Comparison of ENCODE assay signal across 8 cellular contexts in the genomic region with DNA sequence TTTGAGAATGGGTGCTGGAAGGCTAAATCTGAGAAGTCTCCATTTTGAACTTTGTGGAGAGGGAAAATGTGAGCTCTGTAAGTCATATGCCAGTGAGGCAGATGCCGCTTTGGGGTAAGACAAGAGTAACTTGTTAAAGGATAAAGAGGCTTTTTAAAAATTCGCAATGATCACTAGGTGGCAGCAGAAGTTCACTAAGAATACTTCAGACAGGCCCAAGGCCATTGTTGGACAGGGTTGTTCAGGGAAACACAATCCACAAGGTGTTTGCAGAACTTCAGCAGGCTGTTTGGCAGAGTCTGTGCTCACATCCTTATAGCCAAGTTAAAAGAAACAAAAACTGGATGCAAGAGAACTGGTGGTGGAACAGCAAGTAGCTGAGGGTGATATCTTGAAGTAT. TPM values are rescaled to one million over a fixed set of nuclear protein-coding genes. Genes with fewer than 3 reads are reported as not detected.
DNase-seq lines count a peak whose midpoint lies in the region; ATAC-seq and TF ChIP-seq lines count a peak whose summit lies in the region.

No MANE protein-coding gene starts in this region.

- H3K9me3 ChIP-seq in MM.1S (replicated peaks; ENCODE audit: insufficient read depth, low read length): no peaks in the 10 kb centered on the region
- no peaks in the 10 kb centered on the region for H3K9me3 ChIP-seq in endodermal cell (ENCODE audit: control insufficient read depth, low read length)

- no peak overlapping the region for H3K56ac ChIP-seq in mesendoderm (ENCODE audit: low read length)

- no peak overlapping the region for H3K4me3 ChIP-seq in MM.1S (ENCODE audit: low read length)
- H3K4me3 ChIP-seq in endodermal cell (ENCODE audit: low read length): no peak overlapping the region
- H3K4me3 ChIP-seq in mesendoderm (ENCODE audit: low read length): no peak overlapping the region

- H3K4me2 ChIP-seq in MM.1S (ENCODE audit: low read depth, low read length) (no peak overlapping the region), mesendoderm (ENCODE audit: low read length) (no peak overlapping the region)

- no peaks in the 10 kb centered on the region for H4K20me1 ChIP-seq in MM.1S (ENCODE audit: insufficient read depth, low read length)

- no peak overlapping the region for H2BK5ac ChIP-seq in mesendoderm (ENCODE audit: low read length)

- no peaks in the 10 kb centered on the region for H3K79me1 ChIP-seq in mesendoderm (ENCODE audit: low read length)

- H3K27me3 ChIP-seq in MM.1S (replicated peaks; ENCODE audit: insufficient read depth, low read length): no peaks in the 10 kb centered on the region
- no peaks in the 10 kb centered on the region for H3K27me3 ChIP-seq in endodermal cell (ENCODE audit: control insufficient read depth, insufficient read depth, low read length, poor library complexity, severe bottlenecking)
- no peaks in the 10 kb centered on the region for H3K27me3 ChIP-seq in mesendoderm (ENCODE audit: insufficient read depth, low read length, poor library complexity)

- H3K36me3 Mint-ChIP-seq in endodermal cell (ENCODE audit: low read depth): no peaks in the 10 kb centered on the region

- H4K8ac ChIP-seq in mesendoderm (ENCODE audit: low read depth, low read length): no peak overlapping the region

- 0 to 35% methylated on average over 1 to 2 of the region's 2 CpGs for WGBS in endodermal cell (ENCODE audit: insufficient coverage in 1 of 2, insufficient read length in 1 of 2), 2 experiments
- WGBS in mesendoderm (ENCODE audit: extremely low coverage, insufficient coverage, low lambda C conversion rate): no CpG with 5 or more reads among the region's 2 CpGs

- H3K23ac ChIP-seq in mesendoderm (ENCODE audit: low read length): no peak overlapping the region

- H4K5ac ChIP-seq in mesendoderm (ENCODE audit: low read length): no peak overlapping the region

- no peaks in the 10 kb centered on the region for H3K4me1 ChIP-seq in MM.1S (ENCODE audit: low read length)
- H3K4me1 ChIP-seq in endodermal cell (ENCODE audit: control insufficient read depth, insufficient read depth, low read length): no peaks in the 10 kb centered on the region
- H3K4me1 ChIP-seq in mesendoderm (ENCODE audit: control insufficient read depth, low read depth, low read length): no peaks in the 10 kb centered on the region

- no peak overlapping the region for H3K4me3 Mint-ChIP-seq in endodermal cell

- ATAC-seq in GM18520 (IDR thresholded peaks at IDR 0.05; ENCODE audit: unreplicated experiment): no peak
- ATAC-seq in GM21717 (IDR thresholded peaks at IDR 0.05; ENCODE audit: unreplicated experiment): no peak

- no peak overlapping the region for H3K27ac Mint-ChIP-seq in endodermal cell

- H3K27ac ChIP-seq in MM.1S (ENCODE audit: low read length): no peak overlapping the region
- no peak overlapping the region for H3K27ac ChIP-seq in endodermal cell (ENCODE audit: low read depth, low read length)
- H3K27ac ChIP-seq in mesendoderm (ENCODE audit: low read depth, low read length): no peak overlapping the region

- H2BK15ac ChIP-seq in mesendoderm (replicated peaks; ENCODE audit: low read depth): no peak overlapping the region

- H2AFZ ChIP-seq in MM.1S (ENCODE audit: low read length): no peak overlapping the region

- no peaks in the 10 kb centered on the region for H3K9me3 Mint-ChIP-seq in endodermal cell

- no peak overlapping the region for H3K4ac ChIP-seq in mesendoderm (ENCODE audit: low read depth, low read length)

- H3K18ac ChIP-seq in mesendoderm (ENCODE audit: low read length): no peak overlapping the region

- peak; percentile 41 for DNase-seq in AG20443 (ENCODE audit: low spot score)
- peak; percentile 47 for DNase-seq in MM.1S
- DNase-seq in RPMI8226: peak; percentile 67
- DNase-seq in endodermal cell: peak; percentile 74
- DNase-seq in mesendoderm: peak; percentile 75

- H2BK120ac ChIP-seq in mesendoderm (ENCODE audit: low read depth, low read length): no peak overlapping the region

- H3K79me2 ChIP-seq in MM.1S (ENCODE audit: low read length) (no peaks in the 10 kb centered on the region), mesendoderm (ENCODE audit: control insufficient read depth, insufficient read depth, low read length) (no peaks in the 10 kb centered on the region)

- no peak overlapping the region for H3K9ac ChIP-seq in MM.1S (ENCODE audit: low read length)
- H3K9ac ChIP-seq in endodermal cell (ENCODE audit: extremely low read depth, low read length, poor library complexity, severe bottlenecking): no peak overlapping the region
- H3K9ac ChIP-seq in mesendoderm (ENCODE audit: low read length): no peak overlapping the region

- H3K9me2 ChIP-seq in MM.1S (replicated peaks; ENCODE audit: insufficient read depth, low read length): no peaks in the 10 kb centered on the region

- no peaks in the 10 kb centered on the region for H3K36me3 ChIP-seq in MM.1S (replicated peaks; ENCODE audit: insufficient read depth, low read length)
- no peaks in the 10 kb centered on the region for H3K36me3 ChIP-seq in endodermal cell (ENCODE audit: control insufficient read depth, insufficient read depth, low read length)
- H3K36me3 ChIP-seq in mesendoderm (ENCODE audit: control insufficient read depth, insufficient read depth, low read length): no peaks in the 10 kb centered on the region

- H2AK5ac ChIP-seq in mesendoderm (ENCODE audit: low read length): no peak overlapping the region

- no peaks in the 10 kb centered on the region for H3F3A ChIP-seq in MM.1S (ENCODE audit: insufficient read depth, low read length)

- no peaks in the 10 kb centered on the region for H3K4me1 Mint-ChIP-seq in endodermal cell

- peak; percentile 62 for TF ChIP-seq CTCF in GM12873 (IDR thresholded peaks at IDR 0.05; ENCODE audit: insufficient read depth, low read depth, low read length, missing control alignments)
- peak; percentile 39 for TF ChIP-seq CTCF in MM.1S (IDR thresholded peaks at IDR 0.05; ENCODE audit: low read length)
- peak; percentile 80 for TF ChIP-seq CTCF in endodermal cell (conservative IDR thresholded peaks at IDR 0.05)

- peaks cover 26% of the 10 kb centered on the region for H3K27me3 Mint-ChIP-seq in endodermal cell (ENCODE audit: insufficient read depth)

RNA-seq across cellular contexts. Expression of a gene that starts 13.7 kb away (rescaled TPM):
- total RNA-seq in endodermal cell: 10 to 100 TPM; 12.6 to 21.6 TPM
- 12.0 TPM for polyA plus RNA-seq in endodermal cell (2013, experiment 1 of 2)
- polyA plus RNA-seq in endodermal cell (2013, experiment 2 of 2): 10.2 TPM
- polyA plus RNA-seq in mesendoderm (2013, experiment 1 of 2): 8.6 TPM
- 7.5 TPM for polyA plus RNA-seq in mesendoderm (2013, experiment 2 of 2)

RNA-seq across cellular contexts. Expression of a gene that starts 33.6 kb away (rescaled TPM):
- total RNA-seq in endodermal cell: not detected
- polyA plus RNA-seq in endodermal cell (2013, experiment 1 of 2): not detected
- not detected for polyA plus RNA-seq in endodermal cell (2013, experiment 2 of 2)
- polyA plus RNA-seq in mesendoderm (2013, experiment 1 of 2): not detected
- not detected for polyA plus RNA-seq in mesendoderm (2013, experiment 2 of 2)

RNA-seq across cellular contexts. Expression of a gene that starts 35.2 kb away (rescaled TPM):
- total RNA-seq in endodermal cell: under 1 TPM; 0.27 to 0.42 TPM
- polyA plus RNA-seq in endodermal cell (2013, experiment 1 of 2): 1.5 TPM
- 1.5 TPM for polyA plus RNA-seq in endodermal cell (2013, experiment 2 of 2)
- polyA plus RNA-seq in mesendoderm (2013, experiment 1 of 2): not detected
- 0.03 TPM for polyA plus RNA-seq in mesendoderm (2013, experiment 2 of 2)
